8 cellular contexts compared by ENCODE assay signal in the genomic region with DNA sequence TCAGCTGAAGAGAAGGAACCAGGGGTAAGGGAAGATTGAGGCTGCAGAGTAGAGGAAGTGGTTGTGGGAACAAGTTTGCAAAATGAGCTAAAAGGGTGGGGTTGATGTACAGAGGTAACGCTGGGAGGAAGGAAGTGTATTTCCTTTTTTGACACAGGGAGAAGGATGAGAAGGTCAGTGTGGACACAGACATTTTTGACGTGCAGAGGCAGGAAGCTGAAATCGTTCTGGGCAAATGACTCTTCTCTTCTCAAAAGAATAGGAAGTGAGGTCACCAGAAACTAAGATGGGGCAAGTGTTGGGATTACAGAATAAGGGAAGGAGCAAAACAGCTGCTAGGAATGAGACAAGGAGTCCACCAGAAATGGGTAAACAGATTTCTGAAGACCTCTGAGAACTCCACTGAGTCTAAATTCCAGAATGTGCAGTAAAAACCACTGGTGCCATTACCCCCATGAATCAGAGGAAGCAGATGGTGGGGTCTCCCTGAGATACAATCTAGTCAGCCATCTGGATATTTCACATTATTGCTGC. TPM values are rescaled to one million over a fixed set of nuclear protein-coding genes. Genes with fewer than 3 reads are reported as not detected.
A peak's percentile ranks its signal among the peaks of the same experiment; 100 is the strongest.
DNase-seq lines count a peak whose midpoint lies in the region; ATAC-seq and TF ChIP-seq lines count a peak whose summit lies in the region.

No MANE protein-coding gene starts in this region.

- ATAC-seq in activated T-helper 17 cell treated with anti-CD3 and anti-CD28 coated beads, Interleukin-2, amount 50 U/mL, for 72 hours (replicated peaks) = peak; percentile 84

- DNase-seq in GDM1 (lab: John Stamatoyannopoulos, UW) = peak; percentile 91
- DNase-seq in HT1080 (ENCODE audit: low read depth) = peak; percentile 96
- DNase-seq in midbrain (lab: John Stamatoyannopoulos, UW) = peak; percentile 46
- DNase-seq in stimulated activated naive CD4-positive, alpha-beta T cell treated with Interleukin-2 at 50 U/mL for 16 hours (lab: John Stamatoyannopoulos, UW) = no peak
- DNase-seq in NCI-H82 treated with DMSO at 0.1 percent for 48 hours (lab: John Stamatoyannopoulos, UW; ENCODE audit: unreplicated experiment) = no peak
- DNase-seq in type B pancreatic cell (ENCODE audit: extremely low spot score, unreplicated experiment) = no peak
- no peak for DNase-seq in GM13976 (ENCODE audit: low spot score)

- in situ Hi-C loops in GM13976 (cut with MboI; ENCODE audit: low sequenced_read_pairs, unreplicated experiment) = no loop called here

- H3K9me3 Mint-ChIP-seq in activated T-helper 17 cell treated with anti-CD3 and anti-CD28 coated beads, Interleukin-2, amount 50 U/mL, for 72 hours = no peaks in the 10 kb centered on the region
- H3K9me3 Mint-ChIP-seq in type B pancreatic cell = no peaks in the 10 kb centered on the region

- no peak overlapping the region for H3K4me3 Mint-ChIP-seq in activated T-helper 17 cell treated with anti-CD3 and anti-CD28 coated beads, Interleukin-2, amount 50 U/mL, for 72 hours
- H3K4me3 Mint-ChIP-seq in type B pancreatic cell = no peak overlapping the region

- H3K36me3 Mint-ChIP-seq in activated T-helper 17 cell treated with anti-CD3 and anti-CD28 coated beads, Interleukin-2, amount 50 U/mL, for 72 hours (ENCODE audit: low read depth) = no peaks in the 10 kb centered on the region
- H3K36me3 Mint-ChIP-seq in type B pancreatic cell = no peaks in the 10 kb centered on the region

- peaks cover 19% of the 10 kb centered on the region for H3K4me1 Mint-ChIP-seq in activated T-helper 17 cell treated with anti-CD3 and anti-CD28 coated beads, Interleukin-2, amount 50 U/mL, for 72 hours
- peaks cover 17% of the 10 kb centered on the region for H3K4me1 Mint-ChIP-seq in type B pancreatic cell (ENCODE audit: unreplicated experiment)

- TF ChIP-seq CTCF in type B pancreatic cell (conservative IDR thresholded peaks at IDR 0.05) (no peak), GM13976 (IDR thresholded peaks at IDR 0.05; ENCODE audit: borderline replicate concordance, control extremely low read depth, extremely low read depth, insufficient read depth, missing control alignments) (no peak)

- no peak overlapping the region for H3K27ac Mint-ChIP-seq in activated T-helper 17 cell treated with anti-CD3 and anti-CD28 coated beads, Interleukin-2, amount 50 U/mL, for 72 hours
- no peak overlapping the region for H3K27ac Mint-ChIP-seq in type B pancreatic cell

- no peaks in the 10 kb centered on the region for H3K27me3 Mint-ChIP-seq in activated T-helper 17 cell treated with anti-CD3 and anti-CD28 coated beads, Interleukin-2, amount 50 U/mL, for 72 hours
- H3K27me3 Mint-ChIP-seq in type B pancreatic cell = no peaks in the 10 kb centered on the region

RNA-seq across cellular contexts. Expression of a gene that starts 20.0 kb away (rescaled TPM):
- 57.3 and 66.0 TPM in 2 replicates for total RNA-seq in HT1080 (2014; rRNA removed; shearing (Covaris generic))
- polyA plus RNA-seq in HT1080 (2015; cell fraction: cytosol; rRNA removed) = 56.8 and 61.9 TPM in 2 replicates
- polyA plus RNA-seq in HT1080 (2015; cell fraction: nucleus; rRNA removed) = 118 and 121 TPM in 2 replicates
- total RNA-seq in activated T-helper 17 cell treated with anti-CD3 and anti-CD28 coated beads, Interleukin-2, amount 50 U/mL, for 72 hours = 100 to 1,000 TPM in 1 of 2 donors, 10 to 100 TPM in 1; 83.5 to 108 TPM
- total RNA-seq in type B pancreatic cell (ENCODE audit: low replicate concordance) = 47.0 and 57.3 TPM in 2 replicates

RNA-seq across cellular contexts. Expression of a gene that starts 58.8 kb away (rescaled TPM):
- total RNA-seq in HT1080 (2014; rRNA removed; shearing (Covaris generic)) = 7.0 and 7.1 TPM in 2 replicates
- 6.5 and 7.4 TPM in 2 replicates for polyA plus RNA-seq in HT1080 (2015; cell fraction: cytosol; rRNA removed)
- polyA plus RNA-seq in HT1080 (2015; cell fraction: nucleus; rRNA removed) = 2.7 and 2.9 TPM in 2 replicates
- total RNA-seq in activated T-helper 17 cell treated with anti-CD3 and anti-CD28 coated beads, Interleukin-2, amount 50 U/mL, for 72 hours = not detected
- 1.9 and 4.2 TPM in 2 replicates for total RNA-seq in type B pancreatic cell (ENCODE audit: low replicate concordance)

Comparison
In these comparisons a context has a peak if more than half of its experiments do, and no peak if none do; other contexts are left out.
1. DNase-seq: peak in GDM1 (single experiment), HT1080 (single experiment) and midbrain (single experiment); none in stimulated activated naive CD4-positive, alpha-beta T cell treated with Interleukin-2 at 50 U/mL for 16 hours (single experiment), NCI-H82 treated with DMSO at 0.1 percent for 48 hours (single experiment), type B pancreatic cell (single experiment) and GM13976 (single experiment).